Comparison of ENCODE assay signal across 17 cellular contexts in genomic region chr5:142568271-142568995, GRCh38.
A peak's percentile ranks its signal among the peaks of the same experiment; 100 is the strongest.
DNase-seq lines count a peak whose midpoint lies in the region; ATAC-seq lines count a peak whose summit lies in the region.
"Had no signal": no experiment of that assay in that cellular context is flagged by ENCODE, and none has a peak within 500 bp of the region (broad histone marks: within the 10 kb centered on the region; RNA-seq: fewer than 3 reads in every experiment).

No MANE protein-coding gene starts in this region.

- peak overlapping the region; percentile 53 for H3K27ac Mint-ChIP-seq in stimulated activated effector memory CD8-positive, alpha-beta T cell treated with anti-CD3 and anti-CD28 coated beads, Interleukin-12 subunit alpha, Interleukin-12 subunit beta, amount 100 ng/mL, for 72 hours
- H3K27ac Mint-ChIP-seq: activated CD8-positive, alpha-beta T cell treated with anti-CD3 and anti-CD28 coated beads for 36 hours had no signal

- peak overlapping the region; percentile 49 for H3K27ac ChIP-seq in epithelial cell of prostate
- H3K27ac ChIP-seq: C4-2B had no signal

- H3K4me3 Mint-ChIP-seq in stimulated activated effector memory CD8-positive, alpha-beta T cell treated with anti-CD3 and anti-CD28 coated beads, Interleukin-12 subunit alpha, Interleukin-12 subunit beta, amount 100 ng/mL, for 72 hours, result no peak overlapping the region
- H3K4me3 Mint-ChIP-seq: activated CD8-positive, alpha-beta T cell treated with anti-CD3 and anti-CD28 coated beads for 36 hours; activated naive CD4-positive, alpha-beta T cell treated with anti-CD3 and anti-CD28 coated beads, Interleukin-2, amount 50 U/mL, for 24 hours; naive thymus-derived CD8-positive, alpha-beta T cell; T-helper 17 cell had no signal

- H3K36me3 Mint-ChIP-seq in stimulated activated effector memory CD8-positive, alpha-beta T cell treated with anti-CD3 and anti-CD28 coated beads, Interleukin-12 subunit alpha, Interleukin-12 subunit beta, amount 100 ng/mL, for 72 hours, result no peaks in the 10 kb centered on the region

- H3K4me1 Mint-ChIP-seq in stimulated activated effector memory CD8-positive, alpha-beta T cell treated with anti-CD3 and anti-CD28 coated beads, Interleukin-12 subunit alpha, Interleukin-12 subunit beta, amount 100 ng/mL, for 72 hours, result peaks cover 6% of the 10 kb centered on the region
- H3K4me1 Mint-ChIP-seq: activated naive CD4-positive, alpha-beta T cell treated with anti-CD3 and anti-CD28 coated beads, Interleukin-2, amount 50 U/mL, for 24 hours; naive thymus-derived CD8-positive, alpha-beta T cell had no signal

- in situ Hi-C loops in SK-MEL-5 (cut with HindIII; ENCODE audit: low pct_unique_long_range_greater_than_20kb, low sequenced_read_pairs), result no loop called here

- peak; percentile 35 for ATAC-seq in left lobe of liver
- no peak for ATAC-seq in stimulated activated effector memory CD8-positive, alpha-beta T cell treated with anti-CD3 and anti-CD28 coated beads, Interleukin-12 subunit alpha, Interleukin-12 subunit beta, amount 100 ng/mL, for 72 hours
- ATAC-seq in GM21717 (IDR thresholded peaks at IDR 0.05; ENCODE audit: unreplicated experiment), result no peak
- ATAC-seq in HG03432 (IDR thresholded peaks at IDR 0.05; ENCODE audit: unreplicated experiment), result no peak
- ATAC-seq: activated CD8-positive, alpha-beta T cell treated with anti-CD3 and anti-CD28 coated beads for 36 hours; naive thymus-derived CD8-positive, alpha-beta T cell; T-helper 17 cell had no signal

- DNase-seq in SK-MEL-5 (ENCODE audit: low read depth, low spot score), result peak; percentile 82
- DNase-seq in epithelial cell of prostate (ENCODE audit: low read depth, low spot score), result no peak
- no peak for DNase-seq in left lobe of liver (ENCODE audit: low spot score)
- DNase-seq in stimulated activated effector memory CD8-positive, alpha-beta T cell treated with anti-CD3 and anti-CD28 coated beads, Interleukin-12 subunit alpha, Interleukin-12 subunit beta, amount 100 ng/mL, for 72 hours (ENCODE audit: low spot score in 2 of 2), result no peak
- DNase-seq in globus pallidus (ENCODE audit: low spot score), result no peak
- DNase-seq in DMS153 (lab: John Stamatoyannopoulos, UW), result no peak
- DNase-seq: activated CD8-positive, alpha-beta T cell treated with anti-CD3 and anti-CD28 coated beads for 36 hours; effector CD8-positive, alpha-beta T cell; MV-4-11; naive thymus-derived CD8-positive, alpha-beta T cell; OCI-M1; stimulated activated CD4-positive, alpha-beta T cell treated with anti-CD3 and anti-CD28 coated beads, Interleukin-15, amount 100 ng/mL, for 24 hours; T-helper 17 cell had no signal

- H3K9me3 Mint-ChIP-seq in stimulated activated effector memory CD8-positive, alpha-beta T cell treated with anti-CD3 and anti-CD28 coated beads, Interleukin-12 subunit alpha, Interleukin-12 subunit beta, amount 100 ng/mL, for 72 hours, result no peaks in the 10 kb centered on the region
- H3K9me3 Mint-ChIP-seq: activated CD8-positive, alpha-beta T cell treated with anti-CD3 and anti-CD28 coated beads for 36 hours; activated naive CD4-positive, alpha-beta T cell treated with anti-CD3 and anti-CD28 coated beads, Interleukin-2, amount 50 U/mL, for 24 hours; naive thymus-derived CD8-positive, alpha-beta T cell had no signal
